Comparison of ENCODE assay signal across 16 cellular contexts in the genomic region with DNA sequence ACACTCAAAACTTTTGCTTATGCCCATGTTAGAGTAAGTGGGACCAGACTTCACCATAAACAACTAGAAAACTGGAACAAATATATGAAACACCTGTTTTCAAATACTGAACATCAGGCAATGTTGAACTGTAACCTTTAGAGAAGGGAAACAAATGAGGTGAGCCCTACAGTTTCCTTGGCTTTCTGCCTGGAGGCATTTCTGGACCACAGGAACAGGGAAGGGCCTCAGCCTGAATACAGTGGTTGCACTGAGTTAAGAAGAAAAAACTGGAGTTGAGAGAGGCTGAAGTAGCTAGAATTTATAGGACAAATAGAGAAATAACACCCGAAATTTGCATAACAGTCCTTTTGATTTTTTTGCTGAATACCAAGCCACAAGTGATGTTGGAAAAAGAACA.
"Had no signal": no experiment of that assay in that cellular context is flagged by ENCODE, and none has a peak within 500 bp of the region (broad histone marks: within the 10 kb centered on the region; RNA-seq: fewer than 3 reads in every experiment).

No MANE protein-coding gene starts in this region.

- H3K27me3 ChIP-seq: adrenal gland, neutrophil, pancreas, right lobe of liver, tibial artery had no signal

- H3K4me1 ChIP-seq: adrenal gland, right lobe of liver had no signal

- H3K36me3 ChIP-seq: adrenal gland, neutrophil, pancreas, right lobe of liver, tibial artery had no signal

- H3K4me3 ChIP-seq: adrenal gland, mucosa of descending colon, pancreas, right lobe of liver, tibial artery had no signal

- DNase-seq: activated CD4-positive, alpha-beta T cell treated with anti-CD3 and anti-CD28 coated beads, Interleukin-2, amount 50 U/mL, for 4 hours; activated gamma-delta T cell; adrenal gland; effector CD8-positive, alpha-beta T cell; immature natural killer cell; mesenchymal stem cell; mucosa of descending colon; naive thymus-derived CD8-positive, alpha-beta T cell; pancreas; right lobe of liver; stimulated activated CD4-positive, alpha-beta T cell treated with anti-CD3 and anti-CD28 coated beads, Interleukin-4, amount 100 ng/mL, for 4 hours; T-helper 2 cell; tibial artery had no signal

- ATAC-seq: activated naive CD4-positive, alpha-beta T cell treated with anti-CD3 and anti-CD28 coated beads, Interleukin-2, amount 50 U/mL, for 72 hours; mucosa of descending colon; naive thymus-derived CD8-positive, alpha-beta T cell; pancreas; right lobe of liver; stimulated activated memory B cell treated with anti-CD40 and anti-IgM and Interleukin-4, amounts not matched to agents 10 μg/mL and 1 μg/mL and 100 μg/mL, for 72 hours had no signal

- H3K9me3 ChIP-seq: adrenal gland, mucosa of descending colon, neutrophil, pancreas, right lobe of liver, tibial artery had no signal

- H3K27ac ChIP-seq: adrenal gland, pancreas, right lobe of liver, tibial artery had no signal
